In genomic region chr17:76515291-76515949, GRCh38 we compare ENCODE assay signal across 8 cellular contexts. TPM values are rescaled to one million over a fixed set of nuclear protein-coding genes. Genes with fewer than 3 reads are reported as not detected.
DNase-seq lines count a peak whose midpoint lies in the region; ATAC-seq and TF ChIP-seq lines count a peak whose summit lies in the region.

No MANE protein-coding gene starts in this region.

- H3K9me3 ChIP-seq in MG63: no peaks in the 10 kb centered on the region

- ATAC-seq in GM18511 (IDR thresholded peaks at IDR 0.05; ENCODE audit: unreplicated experiment) (peak; percentile 70), GM19397 (IDR thresholded peaks at IDR 0.05; ENCODE audit: unreplicated experiment) (no peak)

- H3K27ac ChIP-seq in skin epidermis: peak overlapping the region in 20 of 21 experiments; percentile 43 to 91 (median 81)

- H3K27me3 ChIP-seq in MG63: no peaks in the 10 kb centered on the region

- H3K4me3 ChIP-seq in MG63: 0 out of 2 replicates have a peak overlapping the region, but pooled peaks have one; percentile 5
- H3K4me3 ChIP-seq in fibroblast of the aortic adventitia (ENCODE audit: low read depth, low read length): peak overlapping the region; percentile 43
- H3K4me3 ChIP-seq in skin epidermis: peak overlapping the region in 4 of 7 experiments; percentile 1 to 17 (median 10)

- TF ChIP-seq CTCF in fibroblast of the aortic adventitia (IDR thresholded peaks at IDR 0.05; ENCODE audit: insufficient read depth, low read length): no peak

- DNase-seq in MG63 (peak; percentile 92), activated T-cell treated with anti-CD3 and anti-CD28 coated beads for 48 hours (ENCODE audit: low read depth) (peak; percentile 83), fibroblast of the aortic adventitia (ENCODE audit: low read depth) (peak; percentile 99), NCI-H146 treated with DMSO at 0.1 percent for 48 hours (lab: John Stamatoyannopoulos, UW; ENCODE audit: unreplicated experiment) (no peak), NCI-H2081 (lab: John Stamatoyannopoulos, UW) (no peak)

- H3K36me3 ChIP-seq in MG63: no peaks in the 10 kb centered on the region

RNA-seq across cellular contexts. Expression of gene RHBDF2, which starts 14.2 kb away (rescaled TPM):
- total RNA-seq in MG63 (2014; rRNA removed; shearing (Covaris generic); ENCODE audit: low replicate concordance): 5.9 and 20.9 TPM in 2 replicates
- 1.4 and 2.6 TPM in 2 replicates for total RNA-seq in fibroblast of the aortic adventitia (ENCODE audit: low replicate concordance)

RNA-seq across cellular contexts. Expression of gene CYGB, which starts 22.1 kb away (rescaled TPM):
- 7.6 and 14.0 TPM in 2 replicates for total RNA-seq in MG63 (2014; rRNA removed; shearing (Covaris generic); ENCODE audit: low replicate concordance)
- total RNA-seq in fibroblast of the aortic adventitia (ENCODE audit: low replicate concordance): 25.9 and 35.2 TPM in 2 replicates

RNA-seq across cellular contexts. Expression of gene PRCD, which starts 24.4 kb away (rescaled TPM):
- total RNA-seq in MG63 (2014; rRNA removed; shearing (Covaris generic); ENCODE audit: low replicate concordance): 1.2 TPM in 1 of 2 replicates, not detected in the other
- 4.2 and 9.4 TPM in 2 replicates for total RNA-seq in fibroblast of the aortic adventitia (ENCODE audit: low replicate concordance)

RNA-seq across cellular contexts. Expression of gene AANAT, which starts 48.0 kb away (rescaled TPM):
- not detected in 2 replicates for total RNA-seq in MG63 (2014; rRNA removed; shearing (Covaris generic); ENCODE audit: low replicate concordance)
- total RNA-seq in fibroblast of the aortic adventitia (ENCODE audit: low replicate concordance): not detected in 2 replicates

Comparison
In these comparisons a context has a peak if more than half of its experiments do, and no peak if none do; other contexts are left out.
1. DNase-seq: peak in MG63 (single experiment), activated T-cell treated with anti-CD3 and anti-CD28 coated beads for 48 hours (single experiment) and fibroblast of the aortic adventitia (single experiment); none in NCI-H146 treated with DMSO at 0.1 percent for 48 hours (single experiment) and NCI-H2081 (0 of 2).
2. Peak in every context shown above with its lines, with median percentiles within 50 percentile points of each other: H3K4me3 ChIP-seq.